Comparison of ENCODE assay signal across 10 cellular contexts in genomic region chr3:106172780-106173179, GRCh38.
DNase-seq lines count a peak whose midpoint lies in the region; ATAC-seq and TF ChIP-seq lines count a peak whose summit lies in the region.
"Had no signal": no experiment of that assay in that cellular context is flagged by ENCODE, and none has a peak within 500 bp of the region (broad histone marks: within the 10 kb centered on the region; RNA-seq: fewer than 3 reads in every experiment).

No MANE protein-coding gene starts in this region.

- no peak overlapping the region for H3K27ac ChIP-seq in prostate gland
- no peak overlapping the region for H3K27ac ChIP-seq in colonic mucosa

- no peak for TF ChIP-seq CTCF in GM10266 (IDR thresholded peaks at IDR 0.05; ENCODE audit: control insufficient read depth, insufficient read depth, low read depth, missing control alignments)
- no peak for TF ChIP-seq CTCF in prostate gland (IDR thresholded peaks at IDR 0.05)
- no peak for TF ChIP-seq CTCF in colonic mucosa (IDR thresholded peaks at IDR 0.05)

- peaks cover 24% of the 10 kb centered on the region for H3K36me3 Mint-ChIP-seq in T-helper 2 cell treated with Interferon-gamma antibody and Interleukin-4, amounts not matched to agents 5 μg/mL and 100 μg/mL, for 36 hours (ENCODE audit: low read depth)

- H3K4me3 ChIP-seq in prostate gland = no peak overlapping the region
- H3K4me3 ChIP-seq in colonic mucosa = no peak overlapping the region

- H3K4me3 Mint-ChIP-seq in T-helper 2 cell treated with Interferon-gamma antibody and Interleukin-4, amounts not matched to agents 5 μg/mL and 100 μg/mL, for 36 hours = peak overlapping the region; percentile 42

- peak overlapping the region; percentile 64 for H3K27ac Mint-ChIP-seq in T-helper 2 cell treated with Interferon-gamma antibody and Interleukin-4, amounts not matched to agents 5 μg/mL and 100 μg/mL, for 36 hours

- no peaks in the 10 kb centered on the region for H3K27me3 ChIP-seq in prostate gland (replicated peaks; ENCODE audit: insufficient read depth)
- no peaks in the 10 kb centered on the region for H3K27me3 ChIP-seq in colonic mucosa

- peak; percentile 47 for DNase-seq in GM10266 (ENCODE audit: extremely low spot score)
- DNase-seq in T-helper 2 cell treated with Interferon-gamma antibody and Interleukin-4, amounts not matched to agents 5 μg/mL and 100 μg/mL, for 36 hours (ENCODE audit: low spot score) = no peak
- no peak for DNase-seq in prostate gland (ENCODE audit: low spot score)
- no peak for DNase-seq in NCI-H2196 (lab: John Stamatoyannopoulos, UW; ENCODE audit: unreplicated experiment)
- no peak for DNase-seq in superior temporal gyrus (ENCODE audit: extremely low spot score)
- DNase-seq in colonic mucosa = no peak
- DNase-seq: H7, NCI-H1930 had no signal

- TF ChIP-seq POLR2A in prostate gland (IDR thresholded peaks at IDR 0.05) = no peak

- WGBS in prostate gland = 88% methylated on average over 1 of the region's 1 CpG

- H3K9me3 Mint-ChIP-seq in T-helper 2 cell treated with Interferon-gamma antibody and Interleukin-4, amounts not matched to agents 5 μg/mL and 100 μg/mL, for 36 hours = peaks cover 7% of the 10 kb centered on the region

- H3K9me3 ChIP-seq in prostate gland (no peaks in the 10 kb centered on the region), colonic mucosa (no peaks in the 10 kb centered on the region)

- H3K4me1 ChIP-seq in prostate gland (replicated peaks) (no peaks in the 10 kb centered on the region), colonic mucosa (no peaks in the 10 kb centered on the region)

- peak; percentile 41 for ATAC-seq in GM19372 (IDR thresholded peaks at IDR 0.05; ENCODE audit: low read depth, unreplicated experiment)
- ATAC-seq in HG03064 (IDR thresholded peaks at IDR 0.05; ENCODE audit: low read depth, unreplicated experiment) = peak; percentile 43

- intact Hi-C loops in prostate gland (cut with DNase I) = no loop called here
- intact Hi-C loops in colonic mucosa (cut with DNase I) = no loop called here

- H3K4me1 Mint-ChIP-seq in T-helper 2 cell treated with Interferon-gamma antibody and Interleukin-4, amounts not matched to agents 5 μg/mL and 100 μg/mL, for 36 hours (ENCODE audit: low read depth) = peaks cover 50% of the 10 kb centered on the region

- H3K36me3 ChIP-seq in prostate gland (no peaks in the 10 kb centered on the region), colonic mucosa (no peaks in the 10 kb centered on the region)

- no peaks in the 10 kb centered on the region for H3K27me3 Mint-ChIP-seq in T-helper 2 cell treated with Interferon-gamma antibody and Interleukin-4, amounts not matched to agents 5 μg/mL and 100 μg/mL, for 36 hours (ENCODE audit: low read depth)

- H3K9ac ChIP-seq in colonic mucosa (ENCODE audit: low read depth in 2 of 2, low read length in 2 of 2) = no peak overlapping the region
